Comparison of ENCODE assay signal across 9 cellular contexts in genomic region chrX:73916931-73917657, GRCh38.
DNase-seq lines count a peak whose midpoint lies in the region; ATAC-seq and TF ChIP-seq lines count a peak whose summit lies in the region.
"Had no signal": no experiment of that assay in that cellular context is flagged by ENCODE, and none has a peak within 500 bp of the region (broad histone marks: within the 10 kb centered on the region; RNA-seq: fewer than 3 reads in every experiment).

No MANE protein-coding gene starts in this region.

- no peak overlapping the region for H3K4me3 ChIP-seq in Panc1 (ENCODE audit: low read depth in 2 of 2, low read length in 2 of 2)

- POLR2A ChIA-PET in Panc1 (lab: Charles Lee) = interaction anchor here (0.9 kb wide), 1 partner anchor 26 kb away, joined by 4 read pairs; no protein-coding TSS in a partner anchor

- H3K27ac ChIP-seq in Panc1 (ENCODE audit: low read length) = peak overlapping the region; percentile 39; the same call in 1 of the 2 replicates

- ATAC-seq in Panc1 = peak; percentile 77; the same call in 1 of the 2 replicates
- ATAC-seq in HG02623 (IDR thresholded peaks at IDR 0.05; ENCODE audit: unreplicated experiment) = no peak

- no peak for TF ChIP-seq CTCF in Panc1 (IDR thresholded peaks at IDR 0.05)

- peak; percentile 93 for DNase-seq in ELR (ENCODE audit: low read depth)
- no peak for DNase-seq in Panc1 (ENCODE audit: low read depth, low spot score)
- DNase-seq in fibroblast of gingiva (ENCODE audit: low read depth) = peak; percentile 72
- DNase-seq in non-pigmented ciliary epithelial cell (ENCODE audit: low read depth) = peak; percentile 88
- DNase-seq in COLO668 (lab: John Stamatoyannopoulos, UW; ENCODE audit: unreplicated experiment) = no peak
- no peak for DNase-seq in HK-2 (ENCODE audit: unreplicated experiment)
- no peak for DNase-seq in NCI-H146 treated with DMSO at 0.1 percent for 48 hours (lab: John Stamatoyannopoulos, UW; ENCODE audit: unreplicated experiment)
- DNase-seq: NCI-H1694 treated with DMSO at 0.1 percent for 48 hours had no signal

- in situ Hi-C loops in Panc1 (cut with HindIII; ENCODE audit: low pct_unique_long_range_greater_than_20kb, low sequenced_read_pairs) = no loop called here

- intact Hi-C loops in Panc1 (cut with micrococcal nuclease; ENCODE audit: unreplicated experiment) = no loop called here

- CTCF ChIA-PET in Panc1 (lab: Charles Lee) = interaction anchor here (0.6 kb wide), 1 partner anchor 14 kb away, joined by 3 read pairs; no protein-coding TSS in a partner anchor

- no TSS peak for BruUV-seq in Panc1 (replicated peaks; lab: Mats Ljungman, UMichigan)

- no peaks in the 10 kb centered on the region for H3K36me3 ChIP-seq in Panc1 (ENCODE audit: control insufficient read depth, insufficient read depth, low read length)

- no peaks in the 10 kb centered on the region; the same call in 1 of the 2 replicates for H3K4me1 ChIP-seq in Panc1 (ENCODE audit: control insufficient read depth, insufficient read depth, low read length)

- H3K9me3 ChIP-seq in Panc1 (ENCODE audit: control insufficient read depth, insufficient read depth, low read depth, low read length) = no peaks in the 10 kb centered on the region

- H3K27me3 ChIP-seq in Panc1 (ENCODE audit: control insufficient read depth, insufficient read depth, low read length) = no peaks in the 10 kb centered on the region

Comparison
In these comparisons a context has a peak if more than half of its experiments do, and no peak if none do; other contexts are left out.
1. DNase-seq: peak in ELR (single experiment), fibroblast of gingiva (single experiment) and non-pigmented ciliary epithelial cell (single experiment); none in Panc1 (single experiment), COLO668 (single experiment), HK-2 (single experiment) and NCI-H146 treated with DMSO at 0.1 percent for 48 hours (single experiment).